ENCODE assay signal across 18 cellular contexts in the genomic region with DNA sequence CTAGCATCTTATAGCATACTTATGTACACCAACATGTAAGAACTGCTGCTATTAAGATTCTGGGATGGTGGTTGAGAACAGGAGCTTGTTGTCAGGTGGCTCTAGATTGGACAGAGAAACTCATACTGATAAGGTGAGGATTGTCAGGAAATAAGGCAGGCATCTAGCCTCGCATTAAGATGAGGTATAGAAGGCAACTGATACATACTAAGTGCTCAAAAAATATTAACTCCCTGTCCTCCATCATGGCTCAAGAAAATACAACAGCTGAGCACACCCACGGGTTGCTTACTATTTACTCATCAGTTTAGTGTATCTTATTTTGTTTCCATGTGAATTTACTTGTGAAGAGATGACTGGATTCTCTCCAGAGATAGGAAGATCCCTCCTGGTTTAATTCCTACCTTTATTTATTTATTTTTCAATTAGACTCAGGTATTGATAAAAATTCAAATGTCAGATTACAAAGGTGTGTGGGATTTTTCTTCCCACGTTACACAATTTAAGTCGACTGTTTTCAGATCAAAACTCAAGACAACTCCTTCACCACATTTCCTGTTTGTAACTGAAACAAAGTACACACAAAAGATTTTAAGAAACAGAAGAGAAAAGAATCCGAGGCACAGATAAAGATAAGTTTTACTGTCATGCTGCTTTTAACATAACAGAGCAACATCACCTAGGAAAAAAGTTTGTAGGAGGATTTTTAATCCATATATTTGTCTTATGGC. TPM values are rescaled to one million over a fixed set of nuclear protein-coding genes. Genes with fewer than 3 reads are reported as not detected.
DNase-seq lines count a peak whose midpoint lies in the region; ATAC-seq and TF ChIP-seq lines count a peak whose summit lies in the region.
"Had no signal": no experiment of that assay in that cellular context is flagged by ENCODE, and none has a peak within 500 bp of the region (broad histone marks: within the 10 kb centered on the region; RNA-seq: fewer than 3 reads in every experiment).

Gene TRAT1, plus strand, starts transcription at position 620 of the 731 bp plus-strand sequence. CDS start 142 bp downstream, outside the sequence.

- H3K4me2 ChIP-seq in KMS-11, result peak within 1 kb of the TSS; percentile 59
- H3K4me2 ChIP-seq in neuronal stem cell (ENCODE audit: insufficient read depth, low read length, poor library complexity, severe bottlenecking), result no peak within 1 kb of the TSS
- H3K4me2 ChIP-seq in mesenchymal stem cell (ENCODE audit: low read length, poor library complexity, severe bottlenecking), result no peak within 1 kb of the TSS

- H3K4me3 ChIP-seq in KMS-11 (IDR thresholded peaks at IDR 0.05; ENCODE audit: insufficient read depth, low read depth, low read length) (no peak within 1 kb of the TSS), neuronal stem cell (ENCODE audit: low read length in 2 of 2) (no peak within 1 kb of the TSS), mesenchymal stem cell (ENCODE audit: insufficient read depth in 1 of 2, low read depth in 1 of 2, low read length in 2 of 2) (no peak within 1 kb of the TSS)

- peaks cover 64% of the 10 kb centered on the region for H3K4me1 Mint-ChIP-seq in activated T-cell treated with anti-CD3 and anti-CD28 coated beads, Interleukin-2, amount 50 U/mL, for 24 hours (ENCODE audit: low read depth)

- H2BK12ac ChIP-seq in neuronal stem cell (ENCODE audit: low read length) (no peak within 1 kb of the TSS), mesenchymal stem cell (ENCODE audit: low read length in 2 of 2) (no peak within 1 kb of the TSS)

- ATAC-seq in activated naive CD4-positive, alpha-beta T cell treated with anti-CD3 and anti-CD28 coated beads, Interleukin-2, amount 50 U/mL, for 72 hours, result peak; percentile 13 to 34

- H3K9ac ChIP-seq in KMS-11 (peak within 1 kb of the TSS; percentile 13; the same call in 1 of the 2 replicates), neuronal stem cell (ENCODE audit: low read depth, low read length, poor library complexity) (no peak within 1 kb of the TSS), mesenchymal stem cell (ENCODE audit: low read length) (no peak within 1 kb of the TSS)

- H2AK5ac ChIP-seq in neuronal stem cell (ENCODE audit: low read depth, low read length) (no peak within 1 kb of the TSS), mesenchymal stem cell (ENCODE audit: low read length, severe bottlenecking) (no peak within 1 kb of the TSS)

- no peak within 1 kb of the TSS for H3K23ac ChIP-seq in neuronal stem cell (ENCODE audit: low read depth, low read length, poor library complexity)
- H3K23ac ChIP-seq in mesenchymal stem cell (ENCODE audit: low read length in 2 of 2), result no peak within 1 kb of the TSS

- H3K9me3 ChIP-seq in neuronal stem cell (replicated peaks in 1 of 2; ENCODE audit: control insufficient read depth in 2 of 2, insufficient read depth in 1 of 2, low read depth in 1 of 2, low read length in 2 of 2) (no peaks in the 10 kb centered on the region), mesenchymal stem cell (ENCODE audit: control insufficient read depth, low read length) (no peaks in the 10 kb centered on the region)

- WGBS in neuronal stem cell (ENCODE audit: extremely low coverage in 2 of 2, insufficient read length in 2 of 2, insufficient replicate concordance in 1 of 2), 2 donors, result no CpG with 5 or more reads among the region's 5 CpGs
- no CpG with 5 or more reads among the region's 5 CpGs for WGBS in mesenchymal stem cell

- H3K4ac ChIP-seq in neuronal stem cell (ENCODE audit: low read length) (no peak within 1 kb of the TSS), mesenchymal stem cell (ENCODE audit: low read depth in 1 of 2, low read length in 2 of 2) (no peak within 1 kb of the TSS)

- H3K27ac ChIP-seq in KMS-11 (peak within 1 kb of the TSS; percentile 34; the same call in 1 of the 2 replicates), neuronal stem cell (replicated peaks; ENCODE audit: low read length) (no peak within 1 kb of the TSS), mesenchymal stem cell (ENCODE audit: low read length, poor library complexity, severe bottlenecking) (no peak within 1 kb of the TSS)

- H3K27me3 ChIP-seq in KMS-11 (ENCODE audit: insufficient read depth, low read depth) (no peaks in the 10 kb centered on the region), neuronal stem cell (ENCODE audit: control insufficient read depth in 3 of 3, insufficient read depth in 3 of 3, low read depth in 1 of 3, low read length in 3 of 3) (no peaks in the 10 kb centered on the region), mesenchymal stem cell (ENCODE audit: control insufficient read depth in 1 of 2, insufficient read depth in 1 of 2, low read length in 2 of 2) (no peaks in the 10 kb centered on the region)

- H2BK15ac ChIP-seq in neuronal stem cell (ENCODE audit: low read length), result no peak within 1 kb of the TSS
- no peak within 1 kb of the TSS for H2BK15ac ChIP-seq in mesenchymal stem cell (ENCODE audit: low read depth, poor library complexity, severe bottlenecking)

- no peaks in the 10 kb centered on the region for H3K79me2 ChIP-seq in KMS-11 (ENCODE audit: insufficient read depth, low read depth)

- H4K91ac ChIP-seq in neuronal stem cell (ENCODE audit: low read depth, low read length, poor library complexity) (no peak within 1 kb of the TSS), mesenchymal stem cell (ENCODE audit: low read length) (no peak within 1 kb of the TSS)

- peak within 1 kb of the TSS; percentile 94 for H3K27ac Mint-ChIP-seq in activated T-cell treated with anti-CD3 and anti-CD28 coated beads, Interleukin-2, amount 50 U/mL, for 24 hours
- H3K27ac Mint-ChIP-seq in activated naive CD4-positive, alpha-beta T cell treated with anti-CD3 and anti-CD28 coated beads, Interleukin-2, amount 50 U/mL, for 72 hours, result peak within 1 kb of the TSS; percentile 90 to 95

- no peak within 1 kb of the TSS for H3K14ac ChIP-seq in neuronal stem cell (ENCODE audit: low read length)
- H3K14ac ChIP-seq in mesenchymal stem cell (ENCODE audit: low read length in 2 of 2), result no peak within 1 kb of the TSS

- H3K4me1 ChIP-seq in KMS-11 (ENCODE audit: low read depth, poor library complexity, severe bottlenecking), result peaks cover 14% of the 10 kb centered on the region
- H3K4me1 ChIP-seq in neuronal stem cell (ENCODE audit: control insufficient read depth in 2 of 2, insufficient read depth in 1 of 2, low read depth in 1 of 2, low read length in 2 of 2), result no peaks in the 10 kb centered on the region
- H3K4me1 ChIP-seq in mesenchymal stem cell (ENCODE audit: control insufficient read depth, insufficient read depth, low read depth, low read length), result no peaks in the 10 kb centered on the region

- H3K4me3 Mint-ChIP-seq in activated T-cell treated with anti-CD3 and anti-CD28 coated beads, Interleukin-2, amount 50 U/mL, for 24 hours, result peak within 1 kb of the TSS; percentile 85
- H3K4me3 Mint-ChIP-seq: H9 had no signal

- no peaks in the 10 kb centered on the region for H3K36me3 ChIP-seq in KMS-11 (ENCODE audit: insufficient read depth)
- no peaks in the 10 kb centered on the region for H3K36me3 ChIP-seq in neuronal stem cell (replicated peaks in 1 of 2; ENCODE audit: control insufficient read depth in 2 of 2, insufficient read depth in 2 of 2, low read length in 2 of 2)
- no peaks in the 10 kb centered on the region for H3K36me3 ChIP-seq in mesenchymal stem cell (ENCODE audit: control insufficient read depth in 1 of 2, insufficient read depth in 2 of 2, low read depth in 1 of 2, low read length in 2 of 2)

- no peaks in the 10 kb centered on the region for H3K79me1 ChIP-seq in neuronal stem cell (ENCODE audit: low read depth, low read length)
- no peaks in the 10 kb centered on the region for H3K79me1 ChIP-seq in mesenchymal stem cell (replicated peaks; ENCODE audit: low read length, poor library complexity, severe bottlenecking)

- no peaks in the 10 kb centered on the region for H3K27me3 Mint-ChIP-seq in activated T-cell treated with anti-CD3 and anti-CD28 coated beads, Interleukin-2, amount 50 U/mL, for 24 hours

- H2BK120ac ChIP-seq in neuronal stem cell (ENCODE audit: low read depth, low read length) (no peak within 1 kb of the TSS), mesenchymal stem cell (ENCODE audit: low read depth, low read length) (no peak within 1 kb of the TSS)

- no peaks in the 10 kb centered on the region for H4K20me1 ChIP-seq in KMS-11 (ENCODE audit: insufficient read depth)

- H3K9me3 Mint-ChIP-seq in activated T-cell treated with anti-CD3 and anti-CD28 coated beads, Interleukin-2, amount 50 U/mL, for 24 hours, result no peaks in the 10 kb centered on the region
- H3K9me3 Mint-ChIP-seq in activated naive CD4-positive, alpha-beta T cell treated with anti-CD3 and anti-CD28 coated beads, Interleukin-2, amount 50 U/mL, for 72 hours, result no peaks in the 10 kb centered on the region
- H3K9me3 Mint-ChIP-seq: H9 had no signal

- no peak for TF ChIP-seq CTCF in KMS-11 (conservative IDR thresholded peaks at IDR 0.05; ENCODE audit: low read depth, low read length)

- H2BK5ac ChIP-seq in neuronal stem cell (ENCODE audit: low read length), result no peak within 1 kb of the TSS
- H2BK5ac ChIP-seq in mesenchymal stem cell (ENCODE audit: low read depth, low read length, poor library complexity, severe bottlenecking), result no peak within 1 kb of the TSS

- H3K18ac ChIP-seq in neuronal stem cell (ENCODE audit: low read length), result no peak within 1 kb of the TSS
- H3K18ac ChIP-seq in mesenchymal stem cell (ENCODE audit: low read depth in 1 of 2, low read length in 2 of 2), result no peak within 1 kb of the TSS

- peak within 1 kb of the TSS; percentile 38 for H2AFZ ChIP-seq in KMS-11 (ENCODE audit: low read depth)
- peak within 1 kb of the TSS; percentile 3 for H2AFZ ChIP-seq in neuronal stem cell (ENCODE audit: low read length)
- no peak within 1 kb of the TSS for H2AFZ ChIP-seq in mesenchymal stem cell (ENCODE audit: low read depth, low read length)

- DNase-seq in activated T-cell treated with anti-CD3 and anti-CD28 coated beads, Interleukin-2, amount 50 U/mL, for 24 hours, result no peak
- DNase-seq in activated T-cell treated with anti-CD3 and anti-CD28 coated beads, Interleukin-2, amount 50 U/mL, for 48 hours, result no peak
- DNase-seq in activated naive CD4-positive, alpha-beta T cell treated with anti-CD3 and anti-CD28 coated beads, Interleukin-2, amount 50 U/mL, for 72 hours (ENCODE audit: low spot score in 2 of 2), result no peak
- DNase-seq in neuronal stem cell (ENCODE audit: low spot score), result no peak
- no peak for DNase-seq in NCI-H774 (lab: John Stamatoyannopoulos, UW)
- DNase-seq in mesenchymal stem cell, result no peak
- DNase-seq in kidney glomerular epithelial cell (lab: John Stamatoyannopoulos, UW), result no peak
- DNase-seq: activated CD4-positive, alpha-beta T cell treated with anti-CD3 and anti-CD28 coated beads, Interleukin-2, amount 50 U/mL, for 1 hour; amniotic stem cell; COR-L47; erythroblast; H9; KBM-7; midbrain; NCI-H446 treated with DMSO at 0.1 percent for 48 hours had no signal

- H4K8ac ChIP-seq in neuronal stem cell (ENCODE audit: low read depth, low read length), result no peak within 1 kb of the TSS
- no peak within 1 kb of the TSS for H4K8ac ChIP-seq in mesenchymal stem cell (ENCODE audit: low read length)

- H3K36me3 Mint-ChIP-seq in activated T-cell treated with anti-CD3 and anti-CD28 coated beads, Interleukin-2, amount 50 U/mL, for 24 hours (ENCODE audit: low read depth), result peaks cover 5% of the 10 kb centered on the region
- peaks cover 11 to 13% of the 10 kb centered on the region in 2 donors for H3K36me3 Mint-ChIP-seq in activated naive CD4-positive, alpha-beta T cell treated with anti-CD3 and anti-CD28 coated beads, Interleukin-2, amount 50 U/mL, for 72 hours

RNA-seq across cellular contexts. Expression of gene TRAT1, which starts in this region (rescaled TPM):
- 10 to 100 TPM; 11.8 to 25.9 TPM for total RNA-seq in activated naive CD4-positive, alpha-beta T cell treated with anti-CD3 and anti-CD28 coated beads, Interleukin-2, amount 50 U/mL, for 72 hours
- polyA plus RNA-seq in neuronal stem cell (2013, experiment 1 of 2), result not detected
- not detected for polyA plus RNA-seq in neuronal stem cell (2013, experiment 2 of 2)
- not detected for polyA plus RNA-seq in mesenchymal stem cell (2013, experiment 1 of 2)
- not detected for polyA plus RNA-seq in mesenchymal stem cell (2013, experiment 2 of 2)
- total RNA-seq: H9, RPMI7951 had no signal
- polyA plus RNA-seq: keratinocyte had no signal
